ENCODE assay signal across 16 cellular contexts in genomic region chr6:148864941-148865340, GRCh38.
DNase-seq lines count a peak whose midpoint lies in the region; ATAC-seq lines count a peak whose summit lies in the region.
"Had no signal": no experiment of that assay in that cellular context is flagged by ENCODE, and none has a peak within 500 bp of the region (broad histone marks: within the 10 kb centered on the region; RNA-seq: fewer than 3 reads in every experiment).

No MANE protein-coding gene starts in this region.

- DNase-seq in NCI-H510A treated with DMSO at 0.1 percent for 48 hours (lab: John Stamatoyannopoulos, UW) (peak; percentile 36), NCI-H510A (lab: John Stamatoyannopoulos, UW) (no peak), NCI-H2171 (lab: John Stamatoyannopoulos, UW) (peak; percentile 44), RPMI8226 (peak; percentile 38), SW480 (ENCODE audit: low spot score) (no peak)
- DNase-seq in activated CD8-positive, alpha-beta memory T cell treated with anti-CD3 and anti-CD28 coated beads, Interleukin-2, amount 50 U/mL, for 4 hours, result no peak
- DNase-seq: CD4-positive, alpha-beta T cell; EL; KBM-7; NCI-H187 treated with DMSO at 0.1 percent for 48 hours; PC-9; SJCRH30 had no signal

- H3K36me3 Mint-ChIP-seq in stimulated activated memory B cell treated with anti-CD40 and anti-IgM and Interleukin-4, amounts not matched to agents 10 μg/mL and 1 μg/mL and 100 μg/mL, for 72 hours, result peaks cover 10% of the 10 kb centered on the region

- peaks cover 6% of the 10 kb centered on the region for H3K9me3 Mint-ChIP-seq in stimulated activated memory B cell treated with anti-CD40 and anti-IgM and Interleukin-4, amounts not matched to agents 10 μg/mL and 1 μg/mL and 100 μg/mL, for 72 hours
- H3K9me3 Mint-ChIP-seq: CD4-positive, alpha-beta T cell had no signal

- peaks cover 91% of the 10 kb centered on the region for H3K4me1 Mint-ChIP-seq in stimulated activated memory B cell treated with anti-CD40 and anti-IgM and Interleukin-4, amounts not matched to agents 10 μg/mL and 1 μg/mL and 100 μg/mL, for 72 hours

- H3K4me3 Mint-ChIP-seq in stimulated activated memory B cell treated with anti-CD40 and anti-IgM and Interleukin-4, amounts not matched to agents 10 μg/mL and 1 μg/mL and 100 μg/mL, for 72 hours, result no peak overlapping the region
- H3K4me3 Mint-ChIP-seq: CD4-positive, alpha-beta T cell; T-helper 1 cell treated with Interleukin-12 subunit alpha and Interleukin-12 subunit beta and Interleukin-4 antibody, amounts not matched to agents 30 μg/mL and 1 μg/mL, for 36 hours had no signal

- no peaks in the 10 kb centered on the region for H3K27me3 Mint-ChIP-seq in stimulated activated memory B cell treated with anti-CD40 and anti-IgM and Interleukin-4, amounts not matched to agents 10 μg/mL and 1 μg/mL and 100 μg/mL, for 72 hours
- H3K27me3 Mint-ChIP-seq: CD4-positive, alpha-beta T cell had no signal

- H3K27ac Mint-ChIP-seq in stimulated activated memory B cell treated with anti-CD40 and anti-IgM and Interleukin-4, amounts not matched to agents 10 μg/mL and 1 μg/mL and 100 μg/mL, for 72 hours, result peak overlapping the region; percentile 47
- H3K27ac Mint-ChIP-seq: CD4-positive, alpha-beta T cell; T-helper 1 cell treated with Interleukin-12 subunit alpha and Interleukin-12 subunit beta and Interleukin-4 antibody, amounts not matched to agents 30 μg/mL and 1 μg/mL, for 36 hours had no signal

- no peak for ATAC-seq in stimulated activated memory B cell treated with anti-CD40 and anti-IgM and Interleukin-4, amounts not matched to agents 10 μg/mL and 1 μg/mL and 100 μg/mL, for 72 hours
- no peak for ATAC-seq in GM18870 (IDR thresholded peaks at IDR 0.05; ENCODE audit: unreplicated experiment)
- ATAC-seq: HepG2 had no signal

Comparison
In these comparisons a context has a peak if more than half of its experiments do, and no peak if none do; other contexts are left out.
1. DNase-seq: peak in NCI-H510A treated with DMSO at 0.1 percent for 48 hours (single experiment), NCI-H2171 (single experiment) and RPMI8226 (single experiment); none in NCI-H510A (single experiment), activated CD8-positive, alpha-beta memory T cell treated with anti-CD3 and anti-CD28 coated beads, Interleukin-2, amount 50 U/mL, for 4 hours (single experiment) and SW480 (single experiment).